In the genomic region with DNA sequence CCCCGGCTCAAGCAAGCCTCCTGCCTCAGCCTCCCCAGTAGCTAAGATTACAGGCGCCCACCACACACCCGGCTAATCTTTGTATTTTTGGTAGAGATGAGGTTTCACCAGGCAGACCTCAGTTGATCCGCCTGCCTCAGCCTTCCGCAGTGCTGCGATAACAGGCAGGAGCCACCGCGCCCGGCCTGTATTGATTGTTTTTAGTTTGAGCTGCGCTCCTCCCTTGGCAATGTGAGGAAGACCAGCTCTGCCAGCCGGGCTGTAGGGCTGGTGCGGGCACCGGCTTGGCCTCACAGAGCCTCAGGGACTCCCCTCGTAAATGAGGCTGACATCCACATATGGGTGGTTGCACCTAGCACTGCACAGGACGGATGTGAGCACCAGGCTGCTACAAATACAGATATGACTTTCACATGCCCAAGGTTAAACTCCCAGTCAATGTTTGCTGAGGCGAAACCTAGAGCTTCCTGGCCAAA, we compare ENCODE assay signal across 9 cellular contexts. TPM values are rescaled to one million over a fixed set of nuclear protein-coding genes. Genes with fewer than 3 reads are reported as not detected.
A peak's percentile ranks its signal among the peaks of the same experiment; 100 is the strongest.
DNase-seq lines count a peak whose midpoint lies in the region; ATAC-seq, FAIRE-seq and TF ChIP-seq lines count a peak whose summit lies in the region.
"Had no signal": no experiment of that assay in that cellular context is flagged by ENCODE, and none has a peak within 500 bp of the region (broad histone marks: within the 10 kb centered on the region; RNA-seq: fewer than 3 reads in every experiment).

No MANE protein-coding gene starts in this region.

- no peak overlapping the region for H4K91ac ChIP-seq in neuronal stem cell (ENCODE audit: low read depth, low read length, poor library complexity)

- peak overlapping the region; percentile 16 for H3K23ac ChIP-seq in neuronal stem cell (ENCODE audit: low read depth, low read length, poor library complexity)

- no peaks in the 10 kb centered on the region for H3K79me1 ChIP-seq in neuronal stem cell (ENCODE audit: low read depth, low read length)

- H2BK12ac ChIP-seq in neuronal stem cell (ENCODE audit: low read length): no peak overlapping the region

- H3K4me3 ChIP-seq in neuronal stem cell (ENCODE audit: low read length in 2 of 2): no peak overlapping the region
- no peak overlapping the region for H3K4me3 ChIP-seq in adrenal gland

- intact Hi-C loops in adrenal gland (cut with DNase I): no loop called here

- peak overlapping the region; percentile 14 for H2BK15ac ChIP-seq in neuronal stem cell (ENCODE audit: low read length)

- peak overlapping the region; percentile 63 for H3K9ac ChIP-seq in neuronal stem cell (ENCODE audit: low read depth, low read length, poor library complexity)

- DNase-seq in GM18507 (ENCODE audit: extremely low spot score, insufficient read length, low read depth) (peak; percentile 52), HuH-7.5 (ENCODE audit: low spot score) (peak; percentile 64), neuronal stem cell (ENCODE audit: low spot score) (no peak), adrenal gland (no peak), DMS53 (lab: John Stamatoyannopoulos, UW) (no peak), NCI-H2227 (lab: John Stamatoyannopoulos, UW; ENCODE audit: unreplicated experiment) (no peak), NCI-H187 (lab: John Stamatoyannopoulos, UW) (no peak)

- peak; percentile 74 for ATAC-seq in GM21619 (IDR thresholded peaks at IDR 0.05; ENCODE audit: unreplicated experiment)

- H3K14ac ChIP-seq in neuronal stem cell (ENCODE audit: low read length): no peak overlapping the region

- no peak overlapping the region for H4K8ac ChIP-seq in neuronal stem cell (ENCODE audit: low read depth, low read length)

- H3K27ac ChIP-seq in neuronal stem cell (replicated peaks; ENCODE audit: low read length): no peak overlapping the region
- no peak overlapping the region for H3K27ac ChIP-seq in adrenal gland
- H3K27ac ChIP-seq: neutrophil had no signal

- TF ChIP-seq POLR2A in adrenal gland (IDR thresholded peaks at IDR 0.05): no peak

- H2BK120ac ChIP-seq in neuronal stem cell (ENCODE audit: low read depth, low read length): no peak overlapping the region

- H3K4me2 ChIP-seq in neuronal stem cell (ENCODE audit: insufficient read depth, low read length, poor library complexity, severe bottlenecking): no peak overlapping the region

- H3K4ac ChIP-seq in neuronal stem cell (ENCODE audit: low read length): no peak overlapping the region

- WGBS in neuronal stem cell (ENCODE audit: extremely low coverage in 2 of 2, insufficient read length in 2 of 2, insufficient replicate concordance in 1 of 2), 2 donors: no CpG with 5 or more reads among the region's 16 CpGs
- WGBS in adrenal gland, 4 donors: 71 to 80% (median 77%) methylated on average over 10 to 16 of the region's 16 CpGs

- H3K36me3 ChIP-seq in neuronal stem cell (replicated peaks in 1 of 2; ENCODE audit: control insufficient read depth in 2 of 2, insufficient read depth in 2 of 2, low read length in 2 of 2) (no peaks in the 10 kb centered on the region), adrenal gland (replicated peaks in 1 of 2) (no peaks in the 10 kb centered on the region)
- H3K36me3 ChIP-seq: neutrophil had no signal

- peak; percentile 90 for FAIRE-seq in GM18507 (lab: Jason Lieb, UNC)

- no peak overlapping the region for H2BK5ac ChIP-seq in neuronal stem cell (ENCODE audit: low read length)

- H3K27me3 ChIP-seq in neuronal stem cell (ENCODE audit: control insufficient read depth in 3 of 3, insufficient read depth in 3 of 3, low read depth in 1 of 3, low read length in 3 of 3) (peaks cover 0 to 4% (median 0%) of the 10 kb centered on the region in 3 experiments), adrenal gland (no peaks in the 10 kb centered on the region)

- H2AFZ ChIP-seq in neuronal stem cell (ENCODE audit: low read length): no peak overlapping the region

- TF ChIP-seq CTCF in adrenal gland (IDR thresholded peaks at IDR 0.05): no peak

- H3K4me1 ChIP-seq in neuronal stem cell (ENCODE audit: control insufficient read depth in 2 of 2, insufficient read depth in 1 of 2, low read depth in 1 of 2, low read length in 2 of 2) (peaks cover 14 to 30% of the 10 kb centered on the region in 2 donors), adrenal gland (replicated peaks in 1 of 2) (peaks cover 4 to 19% of the 10 kb centered on the region in 2 donors)

- H3K18ac ChIP-seq in neuronal stem cell (ENCODE audit: low read length): no peak overlapping the region

- H2AK5ac ChIP-seq in neuronal stem cell (ENCODE audit: low read depth, low read length): peak overlapping the region; percentile 36

- H3K9me3 ChIP-seq in neuronal stem cell (replicated peaks in 1 of 2; ENCODE audit: control insufficient read depth in 2 of 2, insufficient read depth in 1 of 2, low read depth in 1 of 2, low read length in 2 of 2): no peaks in the 10 kb centered on the region
- H3K9me3 ChIP-seq in adrenal gland (replicated peaks in 1 of 3): no peaks in the 10 kb centered on the region
- H3K9me3 ChIP-seq: neutrophil had no signal

RNA-seq across cellular contexts. Expression of gene SLC2A11, which starts 7.5 kb away (rescaled TPM):
- polyA plus RNA-seq in neuronal stem cell (2013, experiment 1 of 2): 11.4 TPM
- 10.5 TPM for polyA plus RNA-seq in neuronal stem cell (2013, experiment 2 of 2)
- total RNA-seq in adrenal gland: 10 to 100 TPM; 12.8 to 30.0 (median 22.6) TPM
- polyA plus RNA-seq in adrenal gland: 10 to 100 TPM; 11.3 to 35.3 (median 18.6) TPM

RNA-seq across cellular contexts. Expression of gene DERL3, which starts 11.4 kb away (rescaled TPM):
- 4.2 TPM for polyA plus RNA-seq in neuronal stem cell (2013, experiment 1 of 2)
- polyA plus RNA-seq in neuronal stem cell (2013, experiment 2 of 2): 4.5 TPM
- total RNA-seq in adrenal gland: 1 to 10 TPM in 5 of 8 donors, under 1 TPM in 2, not detected in 1; 0.36 to 3.7 (median 2.4) TPM
- 1 to 10 TPM; 2.7 to 4.3 (median 3.8) TPM for polyA plus RNA-seq in adrenal gland

RNA-seq across cellular contexts. Expression of gene MIF, which starts 44.0 kb away (rescaled TPM):
- polyA plus RNA-seq in neuronal stem cell (2013, experiment 1 of 2): 1,002 TPM
- 970 TPM for polyA plus RNA-seq in neuronal stem cell (2013, experiment 2 of 2)
- 1,000 to 10,000 TPM in 1 of 8 donors, 100 to 1,000 TPM in 7; 377 to 1,126 (median 714) TPM for total RNA-seq in adrenal gland
- 1,000 to 10,000 TPM in 2 of 3 donors, 10 to 100 TPM in 1; 49.4 to 2,556 (median 2,290) TPM for polyA plus RNA-seq in adrenal gland

Comparison
In these comparisons a context has a peak if more than half of its experiments do, and no peak if none do; other contexts are left out.
1. DNase-seq: peak in GM18507 (single experiment) and HuH-7.5 (single experiment); none in neuronal stem cell (single experiment), adrenal gland (0 of 7), DMS53 (single experiment), NCI-H2227 (single experiment) and NCI-H187 (0 of 2).